8 cellular contexts compared by ENCODE assay signal in genomic region chr2:70247364-70248144, GRCh38. TPM values are rescaled to one million over a fixed set of nuclear protein-coding genes. Genes with fewer than 3 reads are reported as not detected.
DNase-seq lines count a peak whose midpoint lies in the region; ATAC-seq and TF ChIP-seq lines count a peak whose summit lies in the region.

No MANE protein-coding gene starts in this region.

- no peak for TF ChIP-seq EP300 in upper lobe of left lung (IDR thresholded peaks at IDR 0.05)

- peak overlapping the region; percentile 94 to 98 (median 97) for H3K27ac ChIP-seq in upper lobe of left lung

- H3K4me1 ChIP-seq in upper lobe of left lung, result peaks cover 31 to 43% (median 32%) of the 10 kb centered on the region in 4 donors

- H3K36me3 Mint-ChIP-seq in MCF 10A (ENCODE audit: insufficient read depth, unreplicated experiment), result peaks cover 15% of the 10 kb centered on the region

- intact Hi-C loops in MCF 10A (cut with micrococcal nuclease), result loop anchor here (1.0 to 5.0 kb wide), 4 partner anchors 45 to 333 kb away; partner anchors contain the start of genes MXD1, PCBP1 and SNRPG

- peaks cover 15% of the 10 kb centered on the region for H3K4me1 Mint-ChIP-seq in MCF 10A (ENCODE audit: insufficient read depth, unreplicated experiment)

- no peak for TF ChIP-seq CTCF in MCF 10A (IDR thresholded peaks at IDR 0.05; ENCODE audit: unreplicated experiment)
- no peak for TF ChIP-seq CTCF in upper lobe of left lung (IDR thresholded peaks at IDR 0.05)

- no peak for ATAC-seq in upper lobe of left lung (ENCODE audit: low FRiP score in 2 of 2)
- ATAC-seq in HG03460 (IDR thresholded peaks at IDR 0.05; ENCODE audit: unreplicated experiment), result no peak

- CTCF ChIA-PET in MCF 10A (lab: Yijun Ruan, JAX), result interaction anchor here (0.5 kb wide), 1 partner anchor 324 kb away, joined by 3 read pairs; no protein-coding TSS in a partner anchor

- peak overlapping the region; percentile 63 to 95 (median 79) for H3K4me3 ChIP-seq in upper lobe of left lung

- POLR2A ChIA-PET in MCF 10A (lab: Yijun Ruan, JAX), result interaction anchor here (0.7 to 4.1 kb wide), 22 partner anchors 9 to 1108 kb away, joined by 3 to 47 read pairs (median 6); partner anchors contain the start of genes C2orf42, MXD1, NAGK and PCYOX1

- WGBS in upper lobe of left lung, 2 donors, result 0% methylated on average over 18 of the region's 18 CpGs

- no peaks in the 10 kb centered on the region for H3K9me3 ChIP-seq in upper lobe of left lung

- H3K9me3 Mint-ChIP-seq in MCF 10A (ENCODE audit: unreplicated experiment), result no peaks in the 10 kb centered on the region

- H3K36me3 ChIP-seq in upper lobe of left lung, result no peaks in the 10 kb centered on the region

- H3K27ac Mint-ChIP-seq in MCF 10A (ENCODE audit: low read depth, unreplicated experiment), result peak overlapping the region; percentile 86

- DNase-seq in DMS53 (lab: John Stamatoyannopoulos, UW) (peak; percentile 45), DMS53 treated with DMSO at 0.1 percent for 48 hours (lab: John Stamatoyannopoulos, UW; ENCODE audit: unreplicated experiment) (no peak), NCI-H2107 treated with DMSO at 0.1 percent for 48 hours (lab: John Stamatoyannopoulos, UW; ENCODE audit: unreplicated experiment) (peak; percentile 55), MCF 10A (ENCODE audit: unreplicated experiment) (peak; percentile 37), medulla oblongata (ENCODE audit: extremely low spot score) (peak; percentile 71), upper lobe of left lung (no peak)
- DNase-seq in effector CD4-positive, alpha-beta T cell, result no peak

- no peak for TF ChIP-seq POLR2A in upper lobe of left lung (IDR thresholded peaks at IDR 0.05)

- peak overlapping the region; percentile 82 for H3K4me3 Mint-ChIP-seq in MCF 10A (ENCODE audit: unreplicated experiment)

- H3K27me3 Mint-ChIP-seq in MCF 10A (ENCODE audit: insufficient read depth, unreplicated experiment), result no peaks in the 10 kb centered on the region

- H3K27me3 ChIP-seq in upper lobe of left lung, result no peaks in the 10 kb centered on the region

- BruUV-seq in MCF 10A (replicated peaks; lab: Mats Ljungman, UMichigan), result no TSS peak

RNA-seq across cellular contexts. Expression of gene TIA1, which starts 0.9 kb away (rescaled TPM):
- total RNA-seq in MCF 10A (2022) (75.7 and 83.9 TPM in 2 replicates), upper lobe of left lung (100 to 1,000 TPM in 3 of 6 donors, 10 to 100 TPM in 3; 51.4 to 292 (median 101) TPM)

RNA-seq across cellular contexts. Expression of gene PCYOX1, which starts 10.4 kb away (rescaled TPM):
- total RNA-seq in MCF 10A (2022) (17.4 and 24.8 TPM in 2 replicates), upper lobe of left lung (100 to 1,000 TPM in 4 of 6 donors, 10 to 100 TPM in 2; 33.5 to 125 (median 112) TPM)

RNA-seq across cellular contexts. Expression of gene SNRPG, which starts 46.0 kb away (rescaled TPM):
- 266 and 327 TPM in 2 replicates for total RNA-seq in MCF 10A (2022)
- 100 to 1,000 TPM in 2 of 6 donors, 10 to 100 TPM in 4; 13.6 to 109 (median 86.1) TPM for total RNA-seq in upper lobe of left lung

RNA-seq across cellular contexts. Expression of gene FAM136A, which starts 54.3 kb away (rescaled TPM):
- 38.8 and 43.8 TPM in 2 replicates for total RNA-seq in MCF 10A (2022)
- 10 to 100 TPM; 19.5 to 26.4 (median 23.1) TPM for total RNA-seq in upper lobe of left lung

RNA-seq across cellular contexts. Expression of gene C2orf42, which starts 56.7 kb away (rescaled TPM):
- total RNA-seq in MCF 10A (2022), result 17.6 and 28.5 TPM in 2 replicates
- total RNA-seq in upper lobe of left lung, result 10 to 100 TPM in 4 of 6 donors, 1 to 10 TPM in 2; 7.8 to 15.0 (median 12.4) TPM

Comparison
In these comparisons a context has a peak if more than half of its experiments do, and no peak if none do; other contexts are left out.
1. DNase-seq: peak in DMS53 (single experiment), NCI-H2107 treated with DMSO at 0.1 percent for 48 hours (single experiment), MCF 10A (single experiment) and medulla oblongata (single experiment); none in DMS53 treated with DMSO at 0.1 percent for 48 hours (single experiment), upper lobe of left lung (0 of 2) and effector CD4-positive, alpha-beta T cell (single experiment).